Comparison of ENCODE assay signal across 1 cellular context in genomic region chr3:46558184-46559029, GRCh38.
TF ChIP-seq lines count a peak whose summit lies in the region.

No MANE protein-coding gene starts in this region.

TF ChIP-seq in K562, 482 proteins besides CTCF, POLR2A, EP300 and RAD21 (continued from another document and continues in another):
- no peak for TF ChIP-seq ZNF277 (CRISPR knock-in tag; IDR thresholded peaks at IDR 0.05; ENCODE audit: borderline replicate concordance)
- peak; percentile 55; the same call in 1 of the 2 replicates for TF ChIP-seq SIN3B (IDR thresholded peaks at IDR 0.05; ENCODE audit: low read depth)
- TF ChIP-seq THAP12 (CRISPR knock-in tag; IDR thresholded peaks at IDR 0.05), result no peak
- peak; percentile 35; the same call in 1 of the 2 replicates for TF ChIP-seq GTF2F1 (IDR thresholded peaks at IDR 0.05; ENCODE audit: low read depth, low read length)
- TF ChIP-seq PTBP1 (IDR thresholded peaks at IDR 0.05; ENCODE audit: low read depth, low read length), result no peak
- no peak for TF ChIP-seq COPS2 (conservative IDR thresholded peaks at IDR 0.05)
- TF ChIP-seq ZNF318 (IDR thresholded peaks at IDR 0.05; ENCODE audit: borderline replicate concordance in 1 of 2, low read depth in 1 of 2), result no peak
- 0 out of 2 replicates have a peak, but pooled peaks have one; percentile 35 for TF ChIP-seq EHMT2 (IDR thresholded peaks at IDR 0.05)
- TF ChIP-seq NEUROD1 (IDR thresholded peaks at IDR 0.05; ENCODE audit: borderline replicate concordance, low read depth, low read length, partially characterized antibody), result no peak
- TF ChIP-seq L3MBTL2 (IDR thresholded peaks at IDR 0.05), result peak; percentile 90
- TF ChIP-seq KAT7 (CRISPR knock-in tag; IDR thresholded peaks at IDR 0.05; ENCODE audit: borderline replicate concordance), result no peak; the same call in 1 of the 2 replicates
- TF ChIP-seq EP400 (IDR thresholded peaks at IDR 0.05), result peak; percentile 44
- TF ChIP-seq CBFB (CRISPR knock-in tag; IDR thresholded peaks at IDR 0.05), result no peak
- no peak for TF ChIP-seq SREBF2 (CRISPR knock-in tag; IDR thresholded peaks at IDR 0.05)
- peak; percentile 71; the same call in 1 of the 2 replicates for TF ChIP-seq ZNF76 (CRISPR knock-in tag; IDR thresholded peaks at IDR 0.05; ENCODE audit: borderline replicate concordance)
- TF ChIP-seq CHD1 (IDR thresholded peaks at IDR 0.05; ENCODE audit: low read length), result no peak
- no peak for TF ChIP-seq ZNF354B (CRISPR knock-in tag; IDR thresholded peaks at IDR 0.05)
- TF ChIP-seq ZNF274 (IDR thresholded peaks at IDR 0.05; ENCODE audit: borderline replicate concordance, low read depth, low read length), result no peak
- TF ChIP-seq HNRNPH1 (optimal IDR thresholded peaks at IDR 0.05; ENCODE audit: low read depth, low read length), result no peak
- peak; percentile 52; the same call in 1 of the 2 replicates for TF ChIP-seq ZNF436 (CRISPR knock-in tag; IDR thresholded peaks at IDR 0.05)
- no peak for TF ChIP-seq ZNF184 (CRISPR knock-in tag; IDR thresholded peaks at IDR 0.05)
- TF ChIP-seq ELF2 (CRISPR knock-in tag; IDR thresholded peaks at IDR 0.05), result no peak
- TF ChIP-seq PHB (CRISPR knock-in tag; IDR thresholded peaks at IDR 0.05), result no peak
- no peak for TF ChIP-seq FOXP1 (CRISPR knock-in tag; IDR thresholded peaks at IDR 0.05)
- no peak for TF ChIP-seq ZNF316 (IDR thresholded peaks at IDR 0.05)
- 0 out of 2 replicates have a peak, but pooled peaks have one; percentile 40 for TF ChIP-seq ZNF583 (CRISPR knock-in tag; IDR thresholded peaks at IDR 0.05)
- TF ChIP-seq ZBTB8A (IDR thresholded peaks at IDR 0.05; ENCODE audit: partially characterized antibody), result no peak
- TF ChIP-seq EGR1 (conservative IDR thresholded peaks at IDR 0.05), result no peak
- TF ChIP-seq BACH1 (tag; IDR thresholded peaks at IDR 0.05), result no peak
- peak; percentile 97 for TF ChIP-seq CC2D1A (IDR thresholded peaks at IDR 0.05)
- TF ChIP-seq CTCFL (IDR thresholded peaks at IDR 0.05; ENCODE audit: borderline replicate concordance, insufficient read depth, low read depth, low read length, poor library complexity, severe bottlenecking), result no peak
- no peak for TF ChIP-seq PRDM10 (IDR thresholded peaks at IDR 0.05; ENCODE audit: partially characterized antibody)
- TF ChIP-seq CHAMP1 (IDR thresholded peaks at IDR 0.05), result peak; percentile 61; the same call in 1 of the 2 replicates
- TF ChIP-seq MIER1 (IDR thresholded peaks at IDR 0.05; ENCODE audit: low read depth), result no peak
- TF ChIP-seq HDGF (IDR thresholded peaks at IDR 0.05), result peak; percentile 71; the same call in 1 of the 2 replicates
- no peak for TF ChIP-seq NKRF (IDR thresholded peaks at IDR 0.05; ENCODE audit: borderline replicate concordance)
- no peak for TF ChIP-seq HDAC8 (tag; IDR thresholded peaks at IDR 0.05)
- TF ChIP-seq FOXK2 (conservative IDR thresholded peaks at IDR 0.05 in 1 of 2, IDR thresholded peaks at IDR 0.05 in 1 of 2; ENCODE audit: low read depth in 2 of 2), result peak in 1 of 2 experiments; percentile 18; a peak in 1 of 4 replicates
- peak; percentile 76 for TF ChIP-seq ZBTB17 (CRISPR knock-in tag; IDR thresholded peaks at IDR 0.05)
- TF ChIP-seq ERF (CRISPR knock-in tag; IDR thresholded peaks at IDR 0.05), result peak; percentile 60; the same call in 1 of the 2 replicates
